Comparison of ENCODE assay signal across 8 cellular contexts in genomic region chr9:38160613-38161215, GRCh38.
A peak's percentile ranks its signal among the peaks of the same experiment; 100 is the strongest.
DNase-seq lines count a peak whose midpoint lies in the region; ATAC-seq and TF ChIP-seq lines count a peak whose summit lies in the region.

No MANE protein-coding gene starts in this region.

- peak; percentile 29 to 56 for DNase-seq in NCI-H2081 (lab: John Stamatoyannopoulos, UW)
- no peak for DNase-seq in NCI-H2081 treated with DMSO at 0.1 percent for 48 hours (lab: John Stamatoyannopoulos, UW)
- DNase-seq in MV-4-11 (lab: John Stamatoyannopoulos, UW): peak; percentile 29
- DNase-seq in WTC11 (ENCODE audit: low spot score): peak; percentile 86
- peak; percentile 35 for DNase-seq in central memory CD4-positive, alpha-beta T cell
- DNase-seq in left kidney (ENCODE audit: low read depth, low spot score): peak; percentile 79
- DNase-seq in stimulated activated CD8-positive, alpha-beta memory T cell treated with anti-CD3 and anti-CD28 coated beads, Interleukin-12 subunit alpha, Interleukin-12 subunit beta, amount 100 ng/mL, for 1 hour (ENCODE audit: low read depth): peak; percentile 34

- POLR2A ChIA-PET in WTC11 (lab: Charles Lee): no interaction called here

- no peak overlapping the region; the same call in 1 of the 2 replicates for H3K27ac Mint-ChIP-seq in WTC11

- no peaks in the 10 kb centered on the region for H3K36me3 Mint-ChIP-seq in WTC11

- H3K9me3 Mint-ChIP-seq in WTC11: no peaks in the 10 kb centered on the region

- CTCF ChIA-PET in WTC11 (lab: Charles Lee): interaction anchor here (0.5 to 4.1 kb wide), 15 partner anchors 11 to 258 kb away, joined by 3 to 30 read pairs (median 4); no protein-coding TSS in a partner anchor

- no peak overlapping the region for H3K4me3 Mint-ChIP-seq in WTC11

- peak; percentile 91 for TF ChIP-seq CTCF in WTC11 (IDR thresholded peaks at IDR 0.05)

- ATAC-seq in WTC11: peak; percentile 87
- no peak for ATAC-seq in HG03097 (IDR thresholded peaks at IDR 0.05; ENCODE audit: low FRiP score, unreplicated experiment)

- H3K27me3 Mint-ChIP-seq in WTC11 (ENCODE audit: low read depth): peaks cover 7% of the 10 kb centered on the region

- no peaks in the 10 kb centered on the region for H3K4me1 Mint-ChIP-seq in WTC11

TF ChIP-seq in WTC11, 78 proteins besides CTCF, POLR2A, EP300 and RAD21 (continues in another document):
- TF ChIP-seq AFF4 (CRISPR knock-in tag; IDR thresholded peaks at IDR 0.05; ENCODE audit: borderline replicate concordance): no peak
- TF ChIP-seq, protein P1, sequence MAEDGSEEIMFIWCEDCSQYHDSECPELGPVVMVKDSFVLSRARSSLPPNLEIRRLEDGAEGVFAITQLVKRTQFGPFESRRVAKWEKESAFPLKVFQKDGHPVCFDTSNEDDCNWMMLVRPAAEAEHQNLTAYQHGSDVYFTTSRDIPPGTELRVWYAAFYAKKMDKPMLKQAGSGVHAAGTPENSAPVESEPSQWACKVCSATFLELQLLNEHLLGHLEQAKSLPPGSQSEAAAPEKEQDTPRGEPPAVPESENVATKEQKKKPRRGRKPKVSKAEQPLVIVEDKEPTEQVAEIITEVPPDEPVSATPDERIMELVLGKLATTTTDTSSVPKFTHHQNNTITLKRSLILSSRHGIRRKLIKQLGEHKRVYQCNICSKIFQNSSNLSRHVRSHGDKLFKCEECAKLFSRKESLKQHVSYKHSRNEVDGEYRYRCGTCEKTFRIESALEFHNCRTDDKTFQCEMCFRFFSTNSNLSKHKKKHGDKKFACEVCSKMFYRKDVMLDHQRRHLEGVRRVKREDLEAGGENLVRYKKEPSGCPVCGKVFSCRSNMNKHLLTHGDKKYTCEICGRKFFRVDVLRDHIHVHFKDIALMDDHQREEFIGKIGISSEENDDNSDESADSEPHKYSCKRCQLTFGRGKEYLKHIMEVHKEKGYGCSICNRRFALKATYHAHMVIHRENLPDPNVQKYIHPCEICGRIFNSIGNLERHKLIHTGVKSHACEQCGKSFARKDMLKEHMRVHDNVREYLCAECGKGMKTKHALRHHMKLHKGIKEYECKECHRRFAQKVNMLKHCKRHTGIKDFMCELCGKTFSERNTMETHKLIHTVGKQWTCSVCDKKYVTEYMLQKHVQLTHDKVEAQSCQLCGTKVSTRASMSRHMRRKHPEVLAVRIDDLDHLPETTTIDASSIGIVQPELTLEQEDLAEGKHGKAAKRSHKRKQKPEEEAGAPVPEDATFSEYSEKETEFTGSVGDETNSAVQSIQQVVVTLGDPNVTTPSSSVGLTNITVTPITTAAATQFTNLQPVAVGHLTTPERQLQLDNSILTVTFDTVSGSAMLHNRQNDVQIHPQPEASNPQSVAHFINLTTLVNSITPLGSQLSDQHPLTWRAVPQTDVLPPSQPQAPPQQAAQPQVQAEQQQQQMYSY (CRISPR knock-in tag; IDR thresholded peaks at IDR 0.05): no peak
- TF ChIP-seq, protein P2, sequence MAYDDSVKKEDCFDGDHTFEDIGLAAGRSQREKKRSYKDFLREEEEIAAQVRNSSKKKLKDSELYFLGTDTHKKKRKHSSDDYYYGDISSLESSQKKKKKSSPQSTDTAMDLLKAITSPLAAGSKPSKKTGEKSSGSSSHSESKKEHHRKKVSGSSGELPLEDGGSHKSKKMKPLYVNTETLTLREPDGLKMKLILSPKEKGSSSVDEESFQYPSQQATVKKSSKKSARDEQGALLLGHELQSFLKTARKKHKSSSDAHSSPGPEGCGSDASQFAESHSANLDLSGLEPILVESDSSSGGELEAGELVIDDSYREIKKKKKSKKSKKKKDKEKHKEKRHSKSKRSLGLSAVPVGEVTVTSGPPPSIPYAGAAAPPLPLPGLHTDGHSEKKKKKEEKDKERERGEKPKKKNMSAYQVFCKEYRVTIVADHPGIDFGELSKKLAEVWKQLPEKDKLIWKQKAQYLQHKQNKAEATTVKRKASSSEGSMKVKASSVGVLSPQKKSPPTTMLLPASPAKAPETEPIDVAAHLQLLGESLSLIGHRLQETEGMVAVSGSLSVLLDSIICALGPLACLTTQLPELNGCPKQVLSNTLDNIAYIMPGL (CRISPR knock-in tag; IDR thresholded peaks at IDR 0.05): no peak
- TF ChIP-seq, protein P3, sequence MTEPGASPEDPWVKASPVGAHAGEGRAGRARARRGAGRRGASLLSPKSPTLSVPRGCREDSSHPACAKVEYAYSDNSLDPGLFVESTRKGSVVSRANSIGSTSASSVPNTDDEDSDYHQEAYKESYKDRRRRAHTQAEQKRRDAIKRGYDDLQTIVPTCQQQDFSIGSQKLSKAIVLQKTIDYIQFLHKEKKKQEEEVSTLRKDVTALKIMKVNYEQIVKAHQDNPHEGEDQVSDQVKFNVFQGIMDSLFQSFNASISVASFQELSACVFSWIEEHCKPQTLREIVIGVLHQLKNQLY (CRISPR knock-in tag; IDR thresholded peaks at IDR 0.05): no peak
- no peak for TF ChIP-seq RORB (CRISPR knock-in tag; IDR thresholded peaks at IDR 0.05)
- no peak for TF ChIP-seq ZNF425 (CRISPR knock-in tag; conservative IDR thresholded peaks at IDR 0.05)
- TF ChIP-seq, protein P4, sequence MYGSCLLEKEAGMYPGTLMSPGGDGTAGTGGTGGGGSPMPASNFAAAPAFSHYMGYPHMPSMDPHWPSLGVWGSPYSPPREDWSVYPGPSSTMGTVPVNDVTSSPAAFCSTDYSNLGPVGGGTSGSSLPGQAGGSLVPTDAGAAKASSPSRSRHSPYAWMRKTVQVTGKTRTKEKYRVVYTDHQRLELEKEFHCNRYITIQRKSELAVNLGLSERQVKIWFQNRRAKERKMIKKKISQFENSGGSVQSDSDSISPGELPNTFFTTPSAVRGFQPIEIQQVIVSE (CRISPR knock-in tag; IDR thresholded peaks at IDR 0.05; ENCODE audit: borderline replicate concordance): no peak
- TF ChIP-seq FOXJ3 (CRISPR knock-in tag; IDR thresholded peaks at IDR 0.05; ENCODE audit: borderline replicate concordance): no peak
- no peak for TF ChIP-seq CBFB (CRISPR knock-in tag; IDR thresholded peaks at IDR 0.05; ENCODE audit: low read depth)
- TF ChIP-seq, protein P5, sequence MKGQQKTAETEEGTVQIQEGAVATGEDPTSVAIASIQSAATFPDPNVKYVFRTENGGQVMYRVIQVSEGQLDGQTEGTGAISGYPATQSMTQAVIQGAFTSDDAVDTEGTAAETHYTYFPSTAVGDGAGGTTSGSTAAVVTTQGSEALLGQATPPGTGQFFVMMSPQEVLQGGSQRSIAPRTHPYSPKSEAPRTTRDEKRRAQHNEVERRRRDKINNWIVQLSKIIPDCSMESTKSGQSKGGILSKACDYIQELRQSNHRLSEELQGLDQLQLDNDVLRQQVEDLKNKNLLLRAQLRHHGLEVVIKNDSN (CRISPR knock-in tag; IDR thresholded peaks at IDR 0.05): no peak
